ENCODE assay signal across 8 cellular contexts in genomic region chr5:10627185-10628115, GRCh38.
A peak's percentile ranks its signal among the peaks of the same experiment; 100 is the strongest.
DNase-seq lines count a peak whose midpoint lies in the region; ATAC-seq and TF ChIP-seq lines count a peak whose summit lies in the region.

No MANE protein-coding gene starts in this region.

- H3K27ac ChIP-seq in KOPT-K1 (ENCODE audit: low read depth, low read length, poor library complexity, severe bottlenecking): peak overlapping the region; percentile 27

- peak overlapping the region in 8 of 10 donors; percentile 2 to 87 (median 38) for H3K27ac Mint-ChIP-seq in naive thymus-derived CD8-positive, alpha-beta T cell
- H3K27ac Mint-ChIP-seq in stimulated activated naive B cell treated with anti-CD40 and anti-IgM and Interleukin-4, amounts not matched to agents 10 μg/mL and 1 μg/mL and 100 μg/mL, for 72 hours: peak overlapping the region; percentile 99

- H3K9me3 ChIP-seq in KOPT-K1 (ENCODE audit: insufficient read depth, low read length, poor library complexity, severe bottlenecking): no peaks in the 10 kb centered on the region

- H3K4me1 Mint-ChIP-seq in naive thymus-derived CD8-positive, alpha-beta T cell: peaks cover 8 to 42% (median 12%) of the 10 kb centered on the region in 4 donors
- peaks cover 75 to 91% of the 10 kb centered on the region in 2 donors for H3K4me1 Mint-ChIP-seq in stimulated activated naive B cell treated with anti-CD40 and anti-IgM and Interleukin-4, amounts not matched to agents 10 μg/mL and 1 μg/mL and 100 μg/mL, for 72 hours

- ATAC-seq in GM21825 (IDR thresholded peaks at IDR 0.05; ENCODE audit: unreplicated experiment): peak; percentile 45
- peak; percentile 86 to 90 for ATAC-seq in naive thymus-derived CD8-positive, alpha-beta T cell
- ATAC-seq in stimulated activated naive B cell treated with anti-CD40 and anti-IgM and Interleukin-4, amounts not matched to agents 10 μg/mL and 1 μg/mL and 100 μg/mL, for 72 hours (replicated peaks): peak; percentile 41

- no peaks in the 10 kb centered on the region for H3K36me3 ChIP-seq in KOPT-K1 (ENCODE audit: insufficient read depth, low read length)

- TF ChIP-seq CTCF in fibroblast of mammary gland (conservative IDR thresholded peaks at IDR 0.05; ENCODE audit: control insufficient read depth, insufficient read depth, low read depth, low read length): peak; percentile 93

- peak overlapping the region; percentile 29 for H3K4me3 ChIP-seq in fibroblast of mammary gland (ENCODE audit: control insufficient read depth, low read depth, low read length)

- H3K27me3 Mint-ChIP-seq in naive thymus-derived CD8-positive, alpha-beta T cell: peaks cover 0 to 19% (median 11%) of the 10 kb centered on the region in 5 donors
- no peaks in the 10 kb centered on the region for H3K27me3 Mint-ChIP-seq in stimulated activated naive B cell treated with anti-CD40 and anti-IgM and Interleukin-4, amounts not matched to agents 10 μg/mL and 1 μg/mL and 100 μg/mL, for 72 hours

- DNase-seq in EH (ENCODE audit: low read depth): peak; percentile 99
- DNase-seq in RKO (ENCODE audit: low spot score): peak; percentile 96
- peak; percentile 52 to 62 for DNase-seq in activated T-helper 1 cell treated with anti-CD3 and anti-CD28 coated beads, Interleukin-2, amount 50 U/mL, for 16 hours (ENCODE audit: low read depth in 1 of 2, low spot score in 1 of 2)
- peak; percentile 98 for DNase-seq in fibroblast of mammary gland (ENCODE audit: low read depth)
- DNase-seq in naive thymus-derived CD8-positive, alpha-beta T cell: peak; percentile 63 to 89 (median 74)
- peak; percentile 58 for DNase-seq in stimulated activated naive B cell treated with anti-CD40 and anti-IgM and Interleukin-4, amounts not matched to agents 10 μg/mL and 1 μg/mL and 100 μg/mL, for 72 hours

- peak overlapping the region; percentile 76 to 90 (median 85) for H3K4me3 Mint-ChIP-seq in naive thymus-derived CD8-positive, alpha-beta T cell
- H3K4me3 Mint-ChIP-seq in stimulated activated naive B cell treated with anti-CD40 and anti-IgM and Interleukin-4, amounts not matched to agents 10 μg/mL and 1 μg/mL and 100 μg/mL, for 72 hours: peak overlapping the region; percentile 67 to 72

- POLR2A ChIA-PET in naive thymus-derived CD8-positive, alpha-beta T cell (lab: Charles Lee): interaction anchor here (1.0 to 1.2 kb wide), 2 partner anchors 173 to 207 kb away, joined by 3 read pairs; no protein-coding TSS in a partner anchor

- no peaks in the 10 kb centered on the region for H3K9me3 Mint-ChIP-seq in naive thymus-derived CD8-positive, alpha-beta T cell
- peaks cover 3 to 7% of the 10 kb centered on the region in 2 donors for H3K9me3 Mint-ChIP-seq in stimulated activated naive B cell treated with anti-CD40 and anti-IgM and Interleukin-4, amounts not matched to agents 10 μg/mL and 1 μg/mL and 100 μg/mL, for 72 hours

- H3K36me3 Mint-ChIP-seq in naive thymus-derived CD8-positive, alpha-beta T cell: no peaks in the 10 kb centered on the region
- peaks cover 70 to 84% of the 10 kb centered on the region in 2 donors for H3K36me3 Mint-ChIP-seq in stimulated activated naive B cell treated with anti-CD40 and anti-IgM and Interleukin-4, amounts not matched to agents 10 μg/mL and 1 μg/mL and 100 μg/mL, for 72 hours

Comparison
In these comparisons a context has a peak if more than half of its experiments do, and no peak if none do; other contexts are left out.
1. Peak in every context shown above with its lines: DNase-seq, ATAC-seq, H3K4me3 ChIP-seq and H3K27ac ChIP-seq.